Comparison of ENCODE assay signal across 8 cellular contexts in the genomic region with DNA sequence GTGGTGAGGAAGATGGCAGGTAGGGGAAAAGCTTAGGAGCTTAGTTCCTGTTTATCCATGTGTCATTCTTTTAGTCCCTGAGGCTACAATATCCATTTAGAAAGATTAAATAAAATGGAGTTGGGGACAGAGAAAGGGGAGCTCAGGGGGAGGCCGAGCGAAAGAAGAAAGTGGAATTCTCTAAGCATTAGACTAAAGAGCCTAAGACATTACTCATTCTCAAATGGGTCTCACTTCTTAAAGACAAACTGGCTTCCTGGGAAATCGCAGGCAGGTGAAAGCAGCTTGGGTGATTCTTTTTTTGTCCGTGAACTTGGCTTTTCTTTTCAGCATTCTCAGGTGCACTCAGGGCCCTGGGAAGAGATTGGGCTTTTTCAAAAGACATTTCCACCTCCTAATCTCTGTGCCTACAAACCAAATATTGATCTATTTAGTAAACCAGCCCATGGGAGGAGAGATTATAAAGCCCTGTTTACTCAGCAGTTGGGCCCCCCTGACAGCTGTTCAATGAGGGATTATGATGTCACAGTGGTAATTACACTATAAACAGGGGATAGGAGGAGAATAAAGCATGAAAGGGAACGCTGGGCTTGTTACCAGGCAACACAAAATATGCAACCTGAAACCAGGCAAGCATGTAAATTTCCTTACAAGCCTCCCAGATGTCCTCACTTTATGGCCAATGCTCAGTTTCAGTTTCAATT.
DNase-seq lines count a peak whose midpoint lies in the region; ATAC-seq and TF ChIP-seq lines count a peak whose summit lies in the region.

No MANE protein-coding gene starts in this region.

- H3K9me3 ChIP-seq in DND-41 (ENCODE audit: insufficient read depth, low read length, severe bottlenecking): no peaks in the 10 kb centered on the region
- H3K9me3 ChIP-seq in Loucy (ENCODE audit: insufficient read depth, low read depth, low read length): peaks cover 4% of the 10 kb centered on the region; the same call in 1 of the 2 replicates
- H3K9me3 ChIP-seq in SK-N-SH: no peaks in the 10 kb centered on the region
- no peaks in the 10 kb centered on the region for H3K9me3 ChIP-seq in left ventricle myocardium inferior (replicated peaks)
- H3K9me3 ChIP-seq in skeletal muscle satellite cell (replicated peaks; ENCODE audit: low read length): no peaks in the 10 kb centered on the region
- no peaks in the 10 kb centered on the region for H3K9me3 ChIP-seq in MG63

- H3K4me3 ChIP-seq in DND-41 (ENCODE audit: low read depth in 1 of 2, low read length in 2 of 2) (no peak overlapping the region), Loucy (ENCODE audit: low read length, poor library complexity, severe bottlenecking) (peak overlapping the region; percentile 61), SK-N-SH (ENCODE audit: low read depth in 2 of 2, low read length in 1 of 2) (peak overlapping the region; percentile 27 to 42; a peak in 3 of 4 replicates), left ventricle myocardium inferior (peak overlapping the region; percentile 30), skeletal muscle satellite cell (ENCODE audit: low read length) (peak overlapping the region; percentile 62), MG63 (no peak overlapping the region)

- DNase-seq in DND-41: no peak
- no peak for DNase-seq in SK-N-SH
- DNase-seq in left ventricle myocardium inferior: no peak
- DNase-seq in occipital lobe (lab: John Stamatoyannopoulos, UW): no peak
- no peak for DNase-seq in MG63

- TF ChIP-seq CTCF in DND-41 (IDR thresholded peaks at IDR 0.05; ENCODE audit: borderline replicate concordance, extremely low read depth, low read length, poor library complexity, severe bottlenecking) (no peak), Loucy (conservative IDR thresholded peaks at IDR 0.05; ENCODE audit: low read length) (no peak), SK-N-SH (IDR thresholded peaks at IDR 0.05) (no peak), left ventricle myocardium inferior (IDR thresholded peaks at IDR 0.05; ENCODE audit: borderline replicate concordance) (no peak)

- H3K27ac ChIP-seq in DND-41 (ENCODE audit: low read length): no peak overlapping the region
- H3K27ac ChIP-seq in SK-N-SH (ENCODE audit: low read depth in 2 of 2, low read length in 1 of 2): no peak overlapping the region
- H3K27ac ChIP-seq in left ventricle myocardium inferior (replicated peaks): peak overlapping the region; percentile 46

- H3K4me1 ChIP-seq in DND-41 (ENCODE audit: insufficient read depth, low read length): no peaks in the 10 kb centered on the region
- H3K4me1 ChIP-seq in Loucy (ENCODE audit: insufficient read depth, low read length, poor library complexity, severe bottlenecking): no peaks in the 10 kb centered on the region
- H3K4me1 ChIP-seq in SK-N-SH (ENCODE audit: control insufficient read depth in 1 of 2, insufficient read depth in 2 of 2, low read depth in 1 of 2, low read length in 1 of 2): no peaks in the 10 kb centered on the region; a peak in 1 of 4 replicates
- peaks cover 12% of the 10 kb centered on the region for H3K4me1 ChIP-seq in left ventricle myocardium inferior
- peaks cover 19% of the 10 kb centered on the region for H3K4me1 ChIP-seq in skeletal muscle satellite cell (ENCODE audit: control insufficient read depth, insufficient read depth, low read length)

- H2AFZ ChIP-seq in DND-41 (ENCODE audit: low read depth, low read length) (peak overlapping the region; percentile 26; the same call in 1 of the 2 replicates), Loucy (ENCODE audit: low read length) (peak overlapping the region; percentile 79; the same call in 1 of the 2 replicates), SK-N-SH (ENCODE audit: low read depth) (no peak overlapping the region; the same call in 1 of the 2 replicates)

- H3K4me2 ChIP-seq in DND-41 (ENCODE audit: insufficient read depth, low read length): peak overlapping the region; percentile 33; the same call in 1 of the 2 replicates
- H3K4me2 ChIP-seq in Loucy (ENCODE audit: low read depth, low read length, poor library complexity, severe bottlenecking): peak overlapping the region; percentile 52
- peak overlapping the region; percentile 63 for H3K4me2 ChIP-seq in SK-N-SH
- H3K4me2 ChIP-seq in skeletal muscle satellite cell (ENCODE audit: low read length): peak overlapping the region; percentile 83

- ATAC-seq in DND-41 (ENCODE audit: insufficient read depth, low read depth): peak; percentile 33; the same call in 1 of the 3 replicates
- ATAC-seq in GM19455 (IDR thresholded peaks at IDR 0.05; ENCODE audit: unreplicated experiment): no peak

- H3F3A ChIP-seq in Loucy (ENCODE audit: low read depth) (no peaks in the 10 kb centered on the region), SK-N-SH (replicated peaks; ENCODE audit: insufficient read depth) (no peaks in the 10 kb centered on the region)

- CTCF ChIA-PET in SK-N-SH (lab: Yijun Ruan, JAX): interaction anchor here (0.6 to 3.1 kb wide), 6 partner anchors 9 to 850 kb away, joined by 3 to 11 read pairs (median 3); no protein-coding TSS in a partner anchor

- no peaks in the 10 kb centered on the region for H3K9me2 ChIP-seq in Loucy (replicated peaks; ENCODE audit: low read depth, low read length)
- H3K9me2 ChIP-seq in SK-N-SH: no peaks in the 10 kb centered on the region

- intact Hi-C loops in left ventricle myocardium inferior (cut with micrococcal nuclease): loop anchor here (5.0 kb wide), 1 partner anchor 789 kb away; no protein-coding TSS in a partner anchor

- no peaks in the 10 kb centered on the region for H3K36me3 ChIP-seq in DND-41 (ENCODE audit: insufficient read depth, low read length)
- no peaks in the 10 kb centered on the region for H3K36me3 ChIP-seq in Loucy (ENCODE audit: insufficient read depth, low read length)
- no peaks in the 10 kb centered on the region for H3K36me3 ChIP-seq in SK-N-SH (replicated peaks in 1 of 2; ENCODE audit: control insufficient read depth in 1 of 2, insufficient read depth in 2 of 2, low read length in 1 of 2)
- no peaks in the 10 kb centered on the region for H3K36me3 ChIP-seq in left ventricle myocardium inferior
- no peaks in the 10 kb centered on the region for H3K36me3 ChIP-seq in skeletal muscle satellite cell (ENCODE audit: insufficient read depth, low read length)
- no peaks in the 10 kb centered on the region for H3K36me3 ChIP-seq in MG63

- TF ChIP-seq EP300 in SK-N-SH (IDR thresholded peaks at IDR 0.05; ENCODE audit: borderline replicate concordance in 1 of 2, low read depth in 1 of 2, low read length in 1 of 2): no peak

- POLR2A ChIA-PET in SK-N-SH (lab: Yijun Ruan, JAX): no interaction called here

- no peaks in the 10 kb centered on the region for H3K27me3 ChIP-seq in DND-41 (ENCODE audit: insufficient read depth, low read length, poor library complexity)
- no peaks in the 10 kb centered on the region for H3K27me3 ChIP-seq in Loucy (ENCODE audit: insufficient read depth, low read length, poor library complexity, severe bottlenecking)
- H3K27me3 ChIP-seq in SK-N-SH (ENCODE audit: insufficient read depth): no peaks in the 10 kb centered on the region; the same call in 1 of the 2 replicates
- no peaks in the 10 kb centered on the region for H3K27me3 ChIP-seq in left ventricle myocardium inferior (ENCODE audit: low read depth)
- H3K27me3 ChIP-seq in skeletal muscle satellite cell (ENCODE audit: control insufficient read depth, insufficient read depth, low read length): no peaks in the 10 kb centered on the region
- H3K27me3 ChIP-seq in MG63: no peaks in the 10 kb centered on the region

- no peak for TF ChIP-seq RAD21 in SK-N-SH (IDR thresholded peaks at IDR 0.05; ENCODE audit: low read length)

- H4K20me1 ChIP-seq in DND-41 (ENCODE audit: insufficient read depth, low read length): no peaks in the 10 kb centered on the region
- H4K20me1 ChIP-seq in Loucy (ENCODE audit: insufficient read depth, low read length, poor library complexity, severe bottlenecking): no peaks in the 10 kb centered on the region
- H4K20me1 ChIP-seq in SK-N-SH (ENCODE audit: insufficient read depth): no peaks in the 10 kb centered on the region

- H3K79me2 ChIP-seq in DND-41 (ENCODE audit: insufficient read depth, low read length) (no peaks in the 10 kb centered on the region), Loucy (ENCODE audit: insufficient read depth, low read length) (no peaks in the 10 kb centered on the region), SK-N-SH (ENCODE audit: insufficient read depth) (no peaks in the 10 kb centered on the region)

- H3K9ac ChIP-seq in DND-41 (ENCODE audit: low read depth, low read length) (no peak overlapping the region), Loucy (ENCODE audit: low read depth, low read length, poor library complexity, severe bottlenecking) (no peak overlapping the region), SK-N-SH (no peak overlapping the region), skeletal muscle satellite cell (ENCODE audit: low read depth, low read length) (peak overlapping the region; percentile 77)

- 24% methylated on average over 5 of the region's 5 CpGs for WGBS in SK-N-SH (ENCODE audit: low lambda C conversion rate)

TF ChIP-seq in SK-N-SH, 30 proteins besides CTCF, POLR2A, EP300 and RAD21:
- TF ChIP-seq GABPA (IDR thresholded peaks at IDR 0.05; ENCODE audit: low read depth) (no peak), YY1 (IDR thresholded peaks at IDR 0.05; ENCODE audit: low read depth) (no peak), RXRA (IDR thresholded peaks at IDR 0.05; ENCODE audit: borderline replicate concordance, low read depth) (no peak), TAF1 (IDR thresholded peaks at IDR 0.05; ENCODE audit: borderline replicate concordance, low read depth, low read length) (no peak), ELF1 (IDR thresholded peaks at IDR 0.05) (no peak), EZH2phosphoT487 (IDR thresholded peaks at IDR 0.05; ENCODE audit: borderline replicate concordance, low read depth) (no peak), POLR2AphosphoS5 (IDR thresholded peaks at IDR 0.05; ENCODE audit: low read depth, low read length) (no peak), JUND (IDR thresholded peaks at IDR 0.05) (no peak)
- TF ChIP-seq, protein P1, sequence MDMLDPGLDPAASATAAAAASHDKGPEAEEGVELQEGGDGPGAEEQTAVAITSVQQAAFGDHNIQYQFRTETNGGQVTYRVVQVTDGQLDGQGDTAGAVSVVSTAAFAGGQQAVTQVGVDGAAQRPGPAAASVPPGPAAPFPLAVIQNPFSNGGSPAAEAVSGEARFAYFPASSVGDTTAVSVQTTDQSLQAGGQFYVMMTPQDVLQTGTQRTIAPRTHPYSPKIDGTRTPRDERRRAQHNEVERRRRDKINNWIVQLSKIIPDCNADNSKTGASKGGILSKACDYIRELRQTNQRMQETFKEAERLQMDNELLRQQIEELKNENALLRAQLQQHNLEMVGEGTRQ (IDR thresholded peaks at IDR 0.05; ENCODE audit: borderline replicate concordance, low read depth, low read length): no peak

Comparison
In these comparisons a context has a peak if more than half of its experiments do, and no peak if none do; other contexts are left out.
1. H3K4me2 ChIP-seq: peak in every context shown above with its lines; median percentile 83 in skeletal muscle satellite cell; 63 in SK-N-SH; 52 in Loucy; 33 in DND-41.
2. H3K4me3 ChIP-seq: peak in Loucy (single experiment), SK-N-SH (2 of 2), left ventricle myocardium inferior (single experiment) and skeletal muscle satellite cell (single experiment); none in DND-41 (0 of 2) and MG63 (single experiment).